ENCODE assay signal across 8 cellular contexts in genomic region chr1:174022080-174022975, GRCh38. TPM values are rescaled to one million over a fixed set of nuclear protein-coding genes. Genes with fewer than 3 reads are reported as not detected.
DNase-seq lines count a peak whose midpoint lies in the region; ATAC-seq and TF ChIP-seq lines count a peak whose summit lies in the region.

Gene RC3H1 (minus strand): TSS chr1:174022357. CDS start chr1:173992985, 29,372 bp downstream.

- no peaks in the 10 kb centered on the region for H3K27me3 ChIP-seq in BE2C
- H3K27me3 ChIP-seq in colonic mucosa, result no peaks in the 10 kb centered on the region

- peaks cover 8% of the 10 kb centered on the region; the same call in 1 of the 2 replicates for H3K36me3 ChIP-seq in BE2C
- H3K36me3 ChIP-seq in colonic mucosa, result no peaks in the 10 kb centered on the region

- DNase-seq in BE2C, result peak; percentile 94
- peak; percentile 74 for DNase-seq in GM19238 (ENCODE audit: insufficient read length, low spot score)
- peak; percentile 94 for DNase-seq in NCI-H526 treated with DMSO at 0.1 percent for 48 hours (lab: John Stamatoyannopoulos, UW)
- DNase-seq in activated CD4-positive, alpha-beta T cell treated with anti-CD3 and anti-CD28 coated beads, Interleukin-2, amount 10 ng/mL, durations not matched to agents 24 days and 14 days, result peak; percentile 96
- DNase-seq in colonic mucosa, result peak; percentile 95
- peak; percentile 97 for DNase-seq in left kidney (ENCODE audit: low read depth, low spot score)
- peak; percentile 88 to 89 for DNase-seq in stimulated activated CD4-positive, alpha-beta T cell treated with anti-CD3 and anti-CD28 coated beads, Interleukin-2, amount 100 ng/mL, for 24 hours

- H3K27me3 Mint-ChIP-seq in activated CD4-positive, alpha-beta T cell treated with anti-CD3 and anti-CD28 coated beads, Interleukin-2, amount 10 ng/mL, durations not matched to agents 24 days and 14 days, result peaks cover 2% of the 10 kb centered on the region

- peak; percentile 76 for ATAC-seq in HG03439 (IDR thresholded peaks at IDR 0.05; ENCODE audit: unreplicated experiment)

- H3K27ac Mint-ChIP-seq in activated CD4-positive, alpha-beta T cell treated with anti-CD3 and anti-CD28 coated beads, Interleukin-2, amount 10 ng/mL, durations not matched to agents 24 days and 14 days, result peak within 1 kb of the TSS; percentile 94

- H3K9me3 Mint-ChIP-seq in activated CD4-positive, alpha-beta T cell treated with anti-CD3 and anti-CD28 coated beads, Interleukin-2, amount 10 ng/mL, durations not matched to agents 24 days and 14 days, result no peaks in the 10 kb centered on the region

- H3K4me1 ChIP-seq in BE2C (peaks cover 8% of the 10 kb centered on the region; the same call in 1 of the 2 replicates), colonic mucosa (peaks cover 8% of the 10 kb centered on the region)

- H3K27ac ChIP-seq in colonic mucosa, result peak within 1 kb of the TSS; percentile 93

- peaks cover 8% of the 10 kb centered on the region for H3K36me3 Mint-ChIP-seq in activated CD4-positive, alpha-beta T cell treated with anti-CD3 and anti-CD28 coated beads, Interleukin-2, amount 10 ng/mL, durations not matched to agents 24 days and 14 days (ENCODE audit: low read depth)

- TF ChIP-seq CTCF in BE2C (IDR thresholded peaks at IDR 0.05; ENCODE audit: low read depth, low read length) (no peak), colonic mucosa (IDR thresholded peaks at IDR 0.05) (no peak)

- no peaks in the 10 kb centered on the region for H3K9me3 ChIP-seq in BE2C
- H3K9me3 ChIP-seq in colonic mucosa, result no peaks in the 10 kb centered on the region

- peak within 1 kb of the TSS; percentile 90 for H3K4me3 ChIP-seq in BE2C (ENCODE audit: low read depth, low read length)
- H3K4me3 ChIP-seq in colonic mucosa, result peak within 1 kb of the TSS; percentile 86

- peak within 1 kb of the TSS; percentile 93 for H3K4me3 Mint-ChIP-seq in activated CD4-positive, alpha-beta T cell treated with anti-CD3 and anti-CD28 coated beads, Interleukin-2, amount 10 ng/mL, durations not matched to agents 24 days and 14 days

- H3K9ac ChIP-seq in colonic mucosa (ENCODE audit: low read depth in 2 of 2, low read length in 2 of 2), result peak within 1 kb of the TSS; percentile 93 to 97

- peaks cover 33% of the 10 kb centered on the region for H3K4me1 Mint-ChIP-seq in activated CD4-positive, alpha-beta T cell treated with anti-CD3 and anti-CD28 coated beads, Interleukin-2, amount 10 ng/mL, durations not matched to agents 24 days and 14 days

- intact Hi-C loops in activated CD4-positive, alpha-beta T cell treated with anti-CD3 and anti-CD28 coated beads, Interleukin-2, amount 10 ng/mL, durations not matched to agents 24 days and 14 days (cut with micrococcal nuclease), result loop anchor here (1.0 to 10.0 kb wide), 8 partner anchors 137 to 977 kb away; partner anchors contain the start of genes CACYBP, CENPL, DARS2 and PRDX6
- intact Hi-C loops in colonic mucosa (cut with DNase I), result loop anchor here (5.0 to 10.0 kb wide), 2 partner anchors 142 to 155 kb away; partner anchors contain the start of genes GAS5 and ZBTB37

RNA-seq across cellular contexts. Expression of gene RC3H1, which starts in this region (rescaled TPM):
- polyA plus RNA-seq in BE2C (2012; ENCODE audit: insufficient read depth, insufficient read length, low read depth), result 1.9 TPM
- 41.7 and 43.3 TPM in 2 replicates for total RNA-seq in activated CD4-positive, alpha-beta T cell treated with anti-CD3 and anti-CD28 coated beads, Interleukin-2, amount 10 ng/mL, durations not matched to agents 24 days and 14 days
- total RNA-seq in colonic mucosa, result 10 to 100 TPM; 26.6 to 37.5 TPM

Comparison
In these comparisons a context has a peak if more than half of its experiments do, and no peak if none do; other contexts are left out.
1. Peak in every context shown above with its lines: DNase-seq, ATAC-seq, H3K4me3 ChIP-seq and H3K27ac ChIP-seq.